17 cellular contexts compared by ENCODE assay signal in genomic region chr1:9684806-9685205, GRCh38. TPM values are rescaled to one million over a fixed set of nuclear protein-coding genes. Genes with fewer than 3 reads are reported as not detected.
DNase-seq lines count a peak whose midpoint lies in the region; ATAC-seq and TF ChIP-seq lines count a peak whose summit lies in the region.
"Had no signal": no experiment of that assay in that cellular context is flagged by ENCODE, and none has a peak within 500 bp of the region (broad histone marks: within the 10 kb centered on the region; RNA-seq: fewer than 3 reads in every experiment).

No MANE protein-coding gene starts in this region.

- H3K36me3 Mint-ChIP-seq in activated T-cell treated with anti-CD3 and anti-CD28 coated beads, Interleukin-2, amount 50 U/mL, for 72 hours (ENCODE audit: insufficient read depth in 2 of 2) = peaks cover 2 to 9% of the 10 kb centered on the region in 2 donors
- peaks cover 29% of the 10 kb centered on the region for H3K36me3 Mint-ChIP-seq in activated B cell treated with CpG ODN at 0.5 μM for 24 hours (ENCODE audit: low read depth)
- H3K36me3 Mint-ChIP-seq in naive thymus-derived CD8-positive, alpha-beta T cell = peaks cover 0 to 33% (median 2%) of the 10 kb centered on the region in 3 donors
- peaks cover 58% of the 10 kb centered on the region for H3K36me3 Mint-ChIP-seq in stimulated activated effector memory CD8-positive, alpha-beta T cell treated with anti-CD3 and anti-CD28 coated beads, Interleukin-12 subunit alpha, Interleukin-12 subunit beta, amount 100 ng/mL, for 72 hours

- H3K27me3 ChIP-seq in Karpas-422 (ENCODE audit: low read length) = no peaks in the 10 kb centered on the region
- H3K27me3 ChIP-seq: pancreas, Peyer's patch had no signal

- no peaks in the 10 kb centered on the region for H3K9me3 Mint-ChIP-seq in activated T-cell treated with anti-CD3 and anti-CD28 coated beads, Interleukin-2, amount 50 U/mL, for 72 hours
- no peaks in the 10 kb centered on the region for H3K9me3 Mint-ChIP-seq in activated B cell treated with CpG ODN at 0.5 μM for 24 hours
- no peaks in the 10 kb centered on the region for H3K9me3 Mint-ChIP-seq in naive thymus-derived CD8-positive, alpha-beta T cell
- H3K9me3 Mint-ChIP-seq in stimulated activated effector memory CD8-positive, alpha-beta T cell treated with anti-CD3 and anti-CD28 coated beads, Interleukin-12 subunit alpha, Interleukin-12 subunit beta, amount 100 ng/mL, for 72 hours = no peaks in the 10 kb centered on the region

- no peak overlapping the region for H3K4me3 Mint-ChIP-seq in activated T-cell treated with anti-CD3 and anti-CD28 coated beads, Interleukin-2, amount 50 U/mL, for 72 hours
- H3K4me3 Mint-ChIP-seq in activated B cell treated with CpG ODN at 0.5 μM for 24 hours = no peak overlapping the region
- peak overlapping the region in 6 of 10 donors; percentile 15 to 78 (median 38) for H3K4me3 Mint-ChIP-seq in naive thymus-derived CD8-positive, alpha-beta T cell
- no peak overlapping the region for H3K4me3 Mint-ChIP-seq in stimulated activated effector memory CD8-positive, alpha-beta T cell treated with anti-CD3 and anti-CD28 coated beads, Interleukin-12 subunit alpha, Interleukin-12 subunit beta, amount 100 ng/mL, for 72 hours

- no peak for ATAC-seq in activated T-cell treated with anti-CD3 and anti-CD28 coated beads, Interleukin-2, amount 50 U/mL, for 72 hours (replicated peaks in 1 of 2)
- ATAC-seq in activated B cell treated with CpG ODN at 0.5 μM for 24 hours (ENCODE audit: low read depth) (no peak), HG03354 (IDR thresholded peaks at IDR 0.05; ENCODE audit: poor library complexity, severe bottlenecking, unreplicated experiment) (no peak)
- ATAC-seq in naive thymus-derived CD8-positive, alpha-beta T cell = no peak
- ATAC-seq in stimulated activated effector memory CD8-positive, alpha-beta T cell treated with anti-CD3 and anti-CD28 coated beads, Interleukin-12 subunit alpha, Interleukin-12 subunit beta, amount 100 ng/mL, for 72 hours = no peak
- ATAC-seq: pancreas had no signal

- CTCF ChIA-PET in activated B cell treated with CpG ODN at 0.5 μM for 24 hours (lab: Charles Lee) = interaction anchor here (1.1 kb wide), 1 partner anchor 58 kb away, joined by 6 read pairs; no protein-coding TSS in a partner anchor

- no peaks in the 10 kb centered on the region for H4K20me1 ChIP-seq in Karpas-422 (ENCODE audit: insufficient read depth, low read depth, low read length)

- intact Hi-C loops in activated B cell treated with CpG ODN at 0.5 μM for 24 hours (cut with micrococcal nuclease) = no loop called here

- H3K79me2 ChIP-seq in Karpas-422 (ENCODE audit: low read length) = peaks cover 61% of the 10 kb centered on the region

- H3K9ac ChIP-seq in Karpas-422 (ENCODE audit: low read length) = no peak overlapping the region
- H3K9ac ChIP-seq: SK-N-SH had no signal

- no peaks in the 10 kb centered on the region for H3K9me2 ChIP-seq in Karpas-422 (replicated peaks; ENCODE audit: insufficient read depth, low read length)
- H3K9me2 ChIP-seq: SK-N-SH had no signal

- H3K4me1 Mint-ChIP-seq in activated T-cell treated with anti-CD3 and anti-CD28 coated beads, Interleukin-2, amount 50 U/mL, for 72 hours (ENCODE audit: low read depth) = peaks cover 77% of the 10 kb centered on the region
- H3K4me1 Mint-ChIP-seq in activated B cell treated with CpG ODN at 0.5 μM for 24 hours = peaks cover 70% of the 10 kb centered on the region
- peaks cover 28 to 86% (median 71%) of the 10 kb centered on the region in 4 donors for H3K4me1 Mint-ChIP-seq in naive thymus-derived CD8-positive, alpha-beta T cell
- H3K4me1 Mint-ChIP-seq in stimulated activated effector memory CD8-positive, alpha-beta T cell treated with anti-CD3 and anti-CD28 coated beads, Interleukin-12 subunit alpha, Interleukin-12 subunit beta, amount 100 ng/mL, for 72 hours = peaks cover 69% of the 10 kb centered on the region

- no peak overlapping the region for H3K27ac ChIP-seq in Karpas-422 (ENCODE audit: low read length)
- H3K27ac ChIP-seq: pancreas had no signal

- no peaks in the 10 kb centered on the region for H3K9me3 ChIP-seq in Karpas-422 (ENCODE audit: low read length)
- H3K9me3 ChIP-seq: pancreas, SK-N-SH had no signal

- H3K4me2 ChIP-seq in Karpas-422 (ENCODE audit: low read depth, low read length, poor library complexity, severe bottlenecking) = peak overlapping the region; percentile 0
- H3K4me2 ChIP-seq: SK-N-SH had no signal

- peaks cover 40% of the 10 kb centered on the region for H3K4me1 ChIP-seq in Karpas-422 (ENCODE audit: low read length)

- POLR2A ChIA-PET in activated B cell treated with CpG ODN at 0.5 μM for 24 hours (lab: Charles Lee) = interaction anchor here (0.7 to 8.1 kb wide), 5 partner anchors 26 to 258 kb away, joined by 3 to 126 read pairs (median 4); partner anchors contain the start of gene PIK3CD
- POLR2A ChIA-PET in naive thymus-derived CD8-positive, alpha-beta T cell (lab: Charles Lee) = interaction anchor here (0.7 to 46.6 kb wide), 7 partner anchors 9 to 76 kb away, joined by 3 to 1258 read pairs (median 9); partner anchors contain the start of gene PIK3CD

- no peak for TF ChIP-seq CTCF in activated B cell treated with CpG ODN at 0.5 μM for 24 hours (IDR thresholded peaks at IDR 0.05)

- no peak overlapping the region for H2AFZ ChIP-seq in Karpas-422 (ENCODE audit: low read length)

- H3K36me3 ChIP-seq in Karpas-422 (ENCODE audit: insufficient read depth, low read length) = peaks cover 4% of the 10 kb centered on the region; the same call in 1 of the 2 replicates
- H3K36me3 ChIP-seq: pancreas, Peyer's patch had no signal

- no peak overlapping the region for H3K4me3 ChIP-seq in Karpas-422 (ENCODE audit: low read length)
- H3K4me3 ChIP-seq: pancreas, Peyer's patch had no signal

- H3K27ac Mint-ChIP-seq in activated T-cell treated with anti-CD3 and anti-CD28 coated beads, Interleukin-2, amount 50 U/mL, for 72 hours = peak overlapping the region; percentile 81
- peak overlapping the region; percentile 54 for H3K27ac Mint-ChIP-seq in activated B cell treated with CpG ODN at 0.5 μM for 24 hours
- H3K27ac Mint-ChIP-seq in naive thymus-derived CD8-positive, alpha-beta T cell = peak overlapping the region; percentile 58 to 96 (median 87)
- no peak overlapping the region for H3K27ac Mint-ChIP-seq in stimulated activated effector memory CD8-positive, alpha-beta T cell treated with anti-CD3 and anti-CD28 coated beads, Interleukin-12 subunit alpha, Interleukin-12 subunit beta, amount 100 ng/mL, for 72 hours

- DNase-seq in activated T-cell treated with anti-CD3 and anti-CD28 coated beads, Interleukin-2, amount 50 U/mL, for 72 hours = no peak
- DNase-seq in activated T-cell treated with anti-CD3 and anti-CD28 coated beads, Interleukin-2, amount 50 U/mL, for 48 hours = no peak
- DNase-seq in Karpas-422 (no peak), activated B cell treated with CpG ODN at 0.5 μM for 24 hours (no peak), C1 segment of cervical spinal cord (lab: John Stamatoyannopoulos, UW) (no peak)
- no peak for DNase-seq in naive thymus-derived CD8-positive, alpha-beta T cell
- no peak for DNase-seq in stimulated activated effector memory CD8-positive, alpha-beta T cell treated with anti-CD3 and anti-CD28 coated beads, Interleukin-12 subunit alpha, Interleukin-12 subunit beta, amount 100 ng/mL, for 72 hours (ENCODE audit: low spot score in 2 of 2)
- DNase-seq: effector CD4-positive, alpha-beta T cell; glutamatergic neuron; NCI-H1092; NCI-H2171; NCI-H774; Peyer's patch; SK-N-SH; stimulated activated CD4-positive, alpha-beta T cell treated with anti-CD3 and anti-CD28 coated beads, Interleukin-2, amount 100 ng/mL, for 24 hours had no signal

- no peaks in the 10 kb centered on the region for H3K27me3 Mint-ChIP-seq in activated T-cell treated with anti-CD3 and anti-CD28 coated beads, Interleukin-2, amount 50 U/mL, for 72 hours (ENCODE audit: low read depth)
- H3K27me3 Mint-ChIP-seq in activated B cell treated with CpG ODN at 0.5 μM for 24 hours = no peaks in the 10 kb centered on the region
- no peaks in the 10 kb centered on the region for H3K27me3 Mint-ChIP-seq in naive thymus-derived CD8-positive, alpha-beta T cell

RNA-seq across cellular contexts. Expression of gene PIK3CD, which starts 33.3 kb away (rescaled TPM):
- total RNA-seq in activated T-cell treated with anti-CD3 and anti-CD28 coated beads, Interleukin-2, amount 50 U/mL, for 72 hours = 100 to 1,000 TPM; 149 to 162 TPM
- 30.5 and 43.5 TPM in 2 replicates for total RNA-seq in Karpas-422 (2014; rRNA removed; shearing (Covaris generic); ENCODE audit: low replicate concordance)
- total RNA-seq in activated B cell treated with CpG ODN at 0.5 μM for 24 hours = 238 and 265 TPM in 2 replicates
- total RNA-seq in naive thymus-derived CD8-positive, alpha-beta T cell = 100 to 1,000 TPM; 334 to 343 TPM
- polyA plus RNA-seq in naive thymus-derived CD8-positive, alpha-beta T cell = 100 to 1,000 TPM in 1 of 3 donors, 10 to 100 TPM in 2; 56.8 to 166 (median 87.4) TPM

Comparison
In these comparisons a context has a peak if more than half of its experiments do, and no peak if none do; other contexts are left out.
1. H3K4me3 Mint-ChIP-seq: peak in naive thymus-derived CD8-positive, alpha-beta T cell (6 of 10); none in activated T-cell treated with anti-CD3 and anti-CD28 coated beads, Interleukin-2, amount 50 U/mL, for 72 hours (0 of 2), activated B cell treated with CpG ODN at 0.5 μM for 24 hours (single experiment) and stimulated activated effector memory CD8-positive, alpha-beta T cell treated with anti-CD3 and anti-CD28 coated beads, Interleukin-12 subunit alpha, Interleukin-12 subunit beta, amount 100 ng/mL, for 72 hours (single experiment).